8 cellular contexts compared by ENCODE assay signal in the genomic region with DNA sequence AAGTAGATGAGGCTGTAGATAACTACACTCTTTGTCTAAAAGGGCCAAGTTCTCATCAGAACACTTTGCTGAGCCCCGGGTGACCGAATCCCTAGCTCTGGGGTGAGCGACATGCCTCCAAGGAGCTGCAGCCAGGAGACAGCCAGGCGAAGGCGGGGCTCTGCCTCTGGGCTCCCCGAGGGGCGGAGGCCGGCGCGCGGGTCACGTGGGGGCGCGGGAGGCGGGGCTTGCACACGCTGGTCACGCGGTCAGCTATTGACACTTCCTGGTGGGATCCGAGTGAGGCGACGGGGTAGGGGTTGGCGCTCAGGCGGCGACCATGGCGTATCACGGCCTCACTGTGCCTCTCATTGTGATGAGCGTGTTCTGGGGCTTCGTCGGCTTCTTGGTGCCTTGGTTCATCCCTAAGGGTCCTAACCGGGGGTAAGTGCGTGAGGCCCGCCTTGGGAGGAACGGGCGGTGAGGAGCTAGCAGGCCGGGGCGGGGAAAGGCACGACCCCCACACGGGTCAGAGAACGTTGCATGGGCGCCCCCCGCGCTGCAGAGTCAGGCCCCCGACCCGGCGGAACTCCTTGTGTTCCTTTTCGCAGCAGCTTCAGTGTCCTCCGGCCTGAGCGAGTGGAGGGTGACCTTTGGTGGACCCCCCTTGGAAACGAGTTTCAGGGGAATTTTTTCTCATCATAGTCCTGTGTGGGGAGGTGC. TPM values are rescaled to one million over a fixed set of nuclear protein-coding genes. Genes with fewer than 3 reads are reported as not detected.
DNase-seq lines count a peak whose midpoint lies in the region; ATAC-seq, FAIRE-seq and TF ChIP-seq lines count a peak whose summit lies in the region.

Gene ATP6V0E1 (plus strand): TSS at position 230 of the 702 bp plus-strand sequence. CDS start 90 bp downstream, at position 320.

- peak within 1 kb of the TSS; percentile 6 for H3K27ac ChIP-seq in adipose tissue (ENCODE audit: low read depth, low read length)
- peak within 1 kb of the TSS; percentile 94 to 97 (median 95) for H3K27ac ChIP-seq in transverse colon

- H3K36me3 Mint-ChIP-seq in T-cell: peaks cover 19% of the 10 kb centered on the region

- H3K36me3 ChIP-seq in transverse colon: peaks cover 0 to 10% (median 0%) of the 10 kb centered on the region in 4 donors

- no peaks in the 10 kb centered on the region for H3K9me3 ChIP-seq in transverse colon

- peak within 1 kb of the TSS; percentile 93 to 97 (median 96) for H3K4me3 Mint-ChIP-seq in T-cell

- intact Hi-C loops in cardiac septum (cut with DNase I): loop anchor here (1.0 to 5.0 kb wide), 2 partner anchors 73 to 159 kb away; partner anchors contain the start of genes BNIP1 and CREBRF
- intact Hi-C loops in transverse colon (cut with DNase I; ENCODE audit: low total_unique reads): loop anchor here (5.0 to 10.0 kb wide), 2 partner anchors 74 to 161 kb away; partner anchors contain the start of genes BNIP1 and CREBRF

- POLR2A ChIA-PET in T-cell (lab: Charles Lee): interaction anchor here (0.5 to 1.9 kb wide), 10 partner anchors 23 to 211 kb away, joined by 3 to 21 read pairs (median 3); partner anchors contain the start of gene BNIP1 (in 2 of the 2)

- TF ChIP-seq CTCF in transverse colon (IDR thresholded peaks at IDR 0.05): no peak

- peak; percentile 84 for FAIRE-seq in GM12892 (lab: Jason Lieb, UNC)

- H3K27ac Mint-ChIP-seq in T-cell: peak within 1 kb of the TSS; percentile 97 to 98

- H3K9me3 Mint-ChIP-seq in T-cell: no peaks in the 10 kb centered on the region

- ATAC-seq in HG02798 (IDR thresholded peaks at IDR 0.05; ENCODE audit: poor library complexity, unreplicated experiment) (peak; percentile 92), T-cell (replicated peaks in 1 of 4) (peak; percentile 88 to 94 (median 90))

- H3K4me1 ChIP-seq in transverse colon: peaks cover 0 to 27% (median 9%) of the 10 kb centered on the region in 4 donors

- no peaks in the 10 kb centered on the region for H3K27me3 Mint-ChIP-seq in T-cell

- DNase-seq in GM12892 (ENCODE audit: insufficient read length) (peak; percentile 88), NCI-H146 (lab: John Stamatoyannopoulos, UW) (peak; percentile 86), T-cell (peak; percentile 81 to 96 (median 89)), cardiac septum (ENCODE audit: low spot score) (peak; percentile 99), pons (ENCODE audit: low spot score) (peak; percentile 91), transverse colon (peak; percentile 98)

- TF ChIP-seq POLR2A in GM12892 (IDR thresholded peaks at IDR 0.05; ENCODE audit: low read depth, low read length) (peak; percentile 96), transverse colon (IDR thresholded peaks at IDR 0.05) (peak; percentile 86)

- H3K27me3 ChIP-seq in transverse colon: no peaks in the 10 kb centered on the region

- peaks cover 35 to 55% (median 52%) of the 10 kb centered on the region in 3 donors for H3K4me1 Mint-ChIP-seq in T-cell

- no peak for TF ChIP-seq EP300 in transverse colon (IDR thresholded peaks at IDR 0.05; ENCODE audit: low read depth)

- H3K4me3 ChIP-seq in transverse colon: peak within 1 kb of the TSS; percentile 52 to 94 (median 76)

- CTCF ChIA-PET in T-cell (lab: Charles Lee): interaction anchor here (0.6 to 2.3 kb wide), 23 partner anchors 10 to 977 kb away, joined by 3 to 25 read pairs (median 4); partner anchors contain the start of genes BNIP1 (in 1 of the 2), FBXW11 (in 1 of the 2), RPL26L1 (in 1 of the 2) and UBTD2 (in 1 of the 2)

- WGBS in adipose tissue, 3 donors: 0 to 1% (median 1%) methylated on average over 49 of the region's 49 CpGs
- 0% methylated on average over 33 of the region's 49 CpGs; no CpG with 5 or more reads in 1 of the 2 donors for WGBS in transverse colon (ENCODE audit: low coverage in 1 of 2), 2 donors

- in situ Hi-C loops in transverse colon (cut with MboI; ENCODE audit: low pct_ligation_motif_present in 1 of 4, low pct_unique_long_range_greater_than_20kb in 1 of 4, low sequenced_read_pairs in 3 of 4): loop anchor here in 3 of 4 donors (10.0 kb wide), 1 partner anchor 161 kb away; the partner anchor contains the start of gene BNIP1 (in 3 of the 3)

RNA-seq across cellular contexts. Expression of gene ATP6V0E1, which starts in this region (rescaled TPM):
- 277 TPM for polyA plus RNA-seq in GM12892 (2012; ENCODE audit: missing spikeins)
- total RNA-seq in T-cell (100 to 1,000 TPM in 4 of 5 donors, 10 to 100 TPM in 1; 81.6 to 156 (median 132) TPM), cardiac septum (201 TPM), transverse colon (100 to 1,000 TPM in 3 of 4 donors, 10 to 100 TPM in 1; 60.9 to 212 (median 138) TPM)
- 100 to 1,000 TPM; 145 to 323 (median 287) TPM for polyA plus RNA-seq in adipose tissue

Comparison
In these comparisons a context has a peak if more than half of its experiments do, and no peak if none do; other contexts are left out.
1. Peak in every context shown above with its lines: DNase-seq, ATAC-seq, H3K4me3 ChIP-seq and H3K27ac ChIP-seq.